In the genomic region with DNA sequence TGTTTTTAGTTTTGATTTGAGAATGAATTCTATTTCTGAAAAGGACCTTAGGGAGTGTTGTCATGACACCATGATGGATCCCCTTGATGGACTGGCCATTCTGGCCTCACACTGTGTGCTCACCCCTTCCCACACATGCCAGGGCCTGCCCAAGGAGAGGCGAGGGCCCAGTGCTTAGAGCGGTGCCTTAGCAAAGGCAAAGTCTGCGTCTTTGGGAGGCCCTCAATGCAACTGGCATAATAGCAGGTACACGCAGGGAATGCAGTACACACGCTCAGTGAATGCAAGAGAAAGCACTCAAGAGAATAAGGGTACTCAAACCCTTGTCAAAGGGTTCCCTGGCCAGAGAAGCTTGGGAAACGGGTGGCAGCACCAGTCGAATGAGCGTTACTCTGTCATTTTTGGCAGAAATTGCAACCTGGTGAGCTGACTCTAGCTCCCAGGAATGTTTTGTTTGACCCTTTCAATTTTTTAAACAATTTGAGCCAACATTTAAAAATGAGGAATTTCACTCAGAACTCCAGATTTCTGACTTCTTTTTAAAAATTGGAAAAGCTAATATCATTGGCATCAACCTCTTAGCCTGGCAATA, we compare ENCODE assay signal across 23 cellular contexts. TPM values are rescaled to one million over a fixed set of nuclear protein-coding genes. Genes with fewer than 3 reads are reported as not detected.
DNase-seq lines count a peak whose midpoint lies in the region; ATAC-seq and TF ChIP-seq lines count a peak whose summit lies in the region.
"Had no signal": no experiment of that assay in that cellular context is flagged by ENCODE, and none has a peak within 500 bp of the region (broad histone marks: within the 10 kb centered on the region; RNA-seq: fewer than 3 reads in every experiment).

No MANE protein-coding gene starts in this region.

- ATAC-seq in thoracic aorta (ENCODE audit: insufficient number of reproducible peaks, low FRiP score, low read depth) (no peak), foreskin keratinocyte (no peak)
- no peak for ATAC-seq in activated CD4-positive, CD25-positive, alpha-beta regulatory T cell treated with anti-CD3 and anti-CD28 coated beads, Interleukin-2, amount 50 U/mL, for 24 hours
- ATAC-seq: A549, Panc1 had no signal

- peak overlapping the region; percentile 53 for H3K9ac ChIP-seq in adipocyte (ENCODE audit: low read length)
- H3K9ac ChIP-seq: SK-N-SH had no signal

- no peak overlapping the region for H3K4me3 ChIP-seq in adipocyte (ENCODE audit: low read length)
- H3K4me3 ChIP-seq in fibroblast of the aortic adventitia (ENCODE audit: low read depth, low read length), result no peak overlapping the region
- H3K4me3 ChIP-seq in thoracic aorta, result no peak overlapping the region
- H3K4me3 ChIP-seq: A549 had no signal

- H3K27ac ChIP-seq in thoracic aorta, result peak overlapping the region; percentile 19 to 27
- no peak overlapping the region for H3K27ac ChIP-seq in foreskin keratinocyte
- H3K27ac ChIP-seq: A549, HL-60 had no signal

- H3K36me3 ChIP-seq in adipocyte (ENCODE audit: control insufficient read depth, insufficient read depth, low read length, severe bottlenecking), result no peaks in the 10 kb centered on the region
- peaks cover 4% of the 10 kb centered on the region for H3K36me3 ChIP-seq in thoracic aorta

- H3K9me3 ChIP-seq in adipocyte (ENCODE audit: control insufficient read depth, low read length) (no peaks in the 10 kb centered on the region), thoracic aorta (no peaks in the 10 kb centered on the region)
- H3K9me3 ChIP-seq: A549, SK-N-SH had no signal

- TF ChIP-seq CTCF in fibroblast of the aortic adventitia (IDR thresholded peaks at IDR 0.05; ENCODE audit: insufficient read depth, low read length), result no peak
- no peak for TF ChIP-seq CTCF in thoracic aorta (IDR thresholded peaks at IDR 0.05)
- TF ChIP-seq CTCF in foreskin keratinocyte (conservative IDR thresholded peaks at IDR 0.05), result no peak

- H3K4me1 ChIP-seq in adipocyte (ENCODE audit: control insufficient read depth, insufficient read depth, low read length), result peaks cover 39% of the 10 kb centered on the region
- H3K4me1 ChIP-seq in thoracic aorta (ENCODE audit: control insufficient read depth in 1 of 2, low read depth in 2 of 2), result peaks cover 48 to 83% of the 10 kb centered on the region in 2 donors
- H3K4me1 ChIP-seq in foreskin keratinocyte, result no peaks in the 10 kb centered on the region
- H3K4me1 ChIP-seq: A549 had no signal

- H3K27me3 ChIP-seq in adipocyte (replicated peaks; ENCODE audit: control insufficient read depth, insufficient read depth, low read length), result peaks cover 4% of the 10 kb centered on the region
- no peaks in the 10 kb centered on the region for H3K27me3 ChIP-seq in thoracic aorta (replicated peaks; ENCODE audit: insufficient read depth)
- H3K27me3 ChIP-seq in foreskin keratinocyte, result no peaks in the 10 kb centered on the region

- DNase-seq in EH (ENCODE audit: low read depth) (peak; percentile 3), adipocyte (ENCODE audit: low read depth) (peak; percentile 14), fibroblast of the aortic adventitia (ENCODE audit: low read depth) (peak; percentile 58), thoracic aorta (ENCODE audit: low spot score) (no peak), foreskin keratinocyte (no peak), NCI-H69 (lab: John Stamatoyannopoulos, UW) (no peak)
- DNase-seq: CD4-positive, CD25-positive, alpha-beta regulatory T cell; COR-L47; DMS79 treated with DMSO at 0.1 percent for 48 hours; KG1; NCI-H1092 treated with DMSO at 0.1 percent for 48 hours; NCI-H146; NCI-H2029; NCI-H2227 treated with DMSO at 0.1 percent for 48 hours; NCI-H510A; NCI-H82; SIG-M5; SK-N-SH had no signal

RNA-seq across cellular contexts. Expression of gene NKD1, which starts 32.1 kb away (rescaled TPM):
- total RNA-seq in fibroblast of the aortic adventitia (ENCODE audit: low replicate concordance) (0.09 TPM in 1 of 2 replicates, not detected in the other), thoracic aorta (10 to 100 TPM; 30.2 to 41.7 TPM), foreskin keratinocyte (0.48 and 0.60 TPM in 2 replicates)
- 0.10 and 0.36 TPM in 2 replicates for polyA plus RNA-seq in foreskin keratinocyte
- total RNA-seq: G401 had no signal

Comparison
In these comparisons a context has a peak if more than half of its experiments do, and no peak if none do; other contexts are left out.
1. DNase-seq: peak in EH (single experiment), adipocyte (single experiment) and fibroblast of the aortic adventitia (single experiment); none in thoracic aorta (single experiment), foreskin keratinocyte (0 of 2) and NCI-H69 (single experiment).
2. RNA of gene NKD1, which starts 32.1 kb away (total RNA-seq): 30.2 to 41.7 TPM in thoracic aorta; 0.48 to 0.60 TPM in foreskin keratinocyte and 0.09 TPM in fibroblast of the aortic adventitia; every median in the first group is over 10 times any median in the second.